Comparison of ENCODE assay signal across 10 cellular contexts in the genomic region with DNA sequence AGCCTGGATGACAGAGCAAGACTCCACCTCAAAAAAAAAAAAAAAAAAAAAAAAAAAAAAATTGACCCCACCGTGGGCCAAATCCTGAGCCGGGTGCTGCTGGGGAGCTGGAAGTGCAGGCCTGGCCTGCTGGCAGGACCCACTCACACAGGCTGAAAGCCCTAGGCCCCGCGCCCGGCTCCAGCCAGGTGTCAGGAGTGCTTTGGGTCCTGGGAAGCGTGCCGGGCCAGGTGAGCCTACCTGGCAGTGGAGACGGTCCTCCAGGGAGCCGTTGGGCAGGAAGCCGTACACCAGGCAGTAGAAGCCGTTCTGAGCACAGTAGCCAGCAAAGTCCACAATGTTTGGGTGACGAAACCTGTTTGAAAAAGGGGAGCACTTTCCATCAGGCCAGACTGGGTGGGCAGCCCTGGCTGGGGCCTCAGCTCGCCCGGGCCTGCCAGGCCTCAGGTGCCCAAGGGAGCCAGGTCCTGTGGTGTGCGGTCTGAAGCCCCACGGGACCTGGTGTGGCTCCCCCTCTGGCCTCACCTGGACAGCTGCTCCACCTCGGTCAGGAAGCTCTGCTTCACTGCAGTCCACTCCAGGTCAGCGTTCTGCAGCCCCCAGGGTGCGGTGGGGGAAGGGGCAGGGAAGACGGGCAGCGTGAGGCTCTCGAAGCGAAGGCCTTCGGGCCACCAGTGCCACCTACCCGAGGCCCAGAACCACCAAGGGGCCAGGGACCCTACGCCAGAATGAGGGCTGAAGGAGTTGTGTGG. TPM values are rescaled to one million over a fixed set of nuclear protein-coding genes. Genes with fewer than 3 reads are reported as not detected.
A peak's percentile ranks its signal among the peaks of the same experiment; 100 is the strongest.
DNase-seq lines count a peak whose midpoint lies in the region; ATAC-seq and TF ChIP-seq lines count a peak whose summit lies in the region.
"Had no signal": no experiment of that assay in that cellular context is flagged by ENCODE, and none has a peak within 500 bp of the region (broad histone marks: within the 10 kb centered on the region; RNA-seq: fewer than 3 reads in every experiment).

No MANE protein-coding gene starts in this region.

- H3K27me3 Mint-ChIP-seq in activated CD4-positive, alpha-beta T cell treated with anti-CD3 and anti-CD28 coated beads for 36 hours, result no peaks in the 10 kb centered on the region

- DNase-seq in activated CD4-positive, alpha-beta T cell treated with anti-CD3 and anti-CD28 coated beads for 36 hours, result no peak
- no peak for DNase-seq in activated CD4-positive, alpha-beta T cell treated with anti-CD3 and anti-CD28 coated beads for 1 hour
- DNase-seq in RWPE1 (ENCODE audit: low spot score) (no peak), esophagus muscularis mucosa (ENCODE audit: extremely low spot score) (no peak), vagina (ENCODE audit: extremely low spot score in 2 of 2) (no peak)
- no peak for DNase-seq in stimulated activated effector memory CD8-positive, alpha-beta T cell treated with anti-CD3 and anti-CD28 coated beads, Interleukin-12 subunit alpha, Interleukin-12 subunit beta, amount 100 ng/mL, for 72 hours (ENCODE audit: low spot score in 2 of 2)
- DNase-seq: AML-193 had no signal

- TF ChIP-seq CTCF in RWPE1 (conservative IDR thresholded peaks at IDR 0.05; ENCODE audit: low read depth) (no peak), esophagus muscularis mucosa (IDR thresholded peaks at IDR 0.05) (no peak), vagina (IDR thresholded peaks at IDR 0.05) (no peak)

- TF ChIP-seq EP300 in esophagus muscularis mucosa (IDR thresholded peaks at IDR 0.05), result no peak

- intact Hi-C loops in activated CD4-positive, alpha-beta T cell treated with anti-CD3 and anti-CD28 coated beads for 36 hours (cut with DNase I, micrococcal nuclease), result loop anchor here in 1 of 2 experiments (2.0 to 10.0 kb wide), 4 partner anchors 33 to 357 kb away; partner anchors contain the start of genes ARHGAP4, EMD, FLNA and MECP2
- intact Hi-C loops in esophagus muscularis mucosa (cut with DNase I) (loop anchor here (5.0 kb wide), 1 partner anchor 34 kb away; no protein-coding TSS in a partner anchor), vagina (cut with DNase I) (no loop called here)

- H3K4me3 Mint-ChIP-seq in activated CD4-positive, alpha-beta T cell treated with anti-CD3 and anti-CD28 coated beads for 36 hours, result peak overlapping the region; percentile 85
- H3K4me3 Mint-ChIP-seq in stimulated activated effector memory CD8-positive, alpha-beta T cell treated with anti-CD3 and anti-CD28 coated beads, Interleukin-12 subunit alpha, Interleukin-12 subunit beta, amount 100 ng/mL, for 72 hours, result peak overlapping the region; percentile 82

- ATAC-seq in activated CD4-positive, alpha-beta T cell treated with anti-CD3 and anti-CD28 coated beads for 36 hours, result no peak
- ATAC-seq in stimulated activated effector memory CD8-positive, alpha-beta T cell treated with anti-CD3 and anti-CD28 coated beads, Interleukin-12 subunit alpha, Interleukin-12 subunit beta, amount 100 ng/mL, for 72 hours, result no peak
- ATAC-seq in HG02852 (IDR thresholded peaks at IDR 0.05; ENCODE audit: unreplicated experiment) (no peak), GM21786 (IDR thresholded peaks at IDR 0.05; ENCODE audit: unreplicated experiment) (no peak)

- TF ChIP-seq POLR2A in esophagus muscularis mucosa (IDR thresholded peaks at IDR 0.05; ENCODE audit: low read depth) (no peak), vagina (IDR thresholded peaks at IDR 0.05) (no peak)

- peaks cover 9% of the 10 kb centered on the region for H3K36me3 Mint-ChIP-seq in activated CD4-positive, alpha-beta T cell treated with anti-CD3 and anti-CD28 coated beads for 36 hours (ENCODE audit: low read depth)
- peaks cover 71% of the 10 kb centered on the region for H3K36me3 Mint-ChIP-seq in stimulated activated effector memory CD8-positive, alpha-beta T cell treated with anti-CD3 and anti-CD28 coated beads, Interleukin-12 subunit alpha, Interleukin-12 subunit beta, amount 100 ng/mL, for 72 hours

- H3K27me3 ChIP-seq in esophagus muscularis mucosa (no peaks in the 10 kb centered on the region), vagina (no peaks in the 10 kb centered on the region)
- H3K27me3 ChIP-seq: upper lobe of left lung had no signal

- H3K27ac Mint-ChIP-seq in activated CD4-positive, alpha-beta T cell treated with anti-CD3 and anti-CD28 coated beads for 36 hours, result peak overlapping the region; percentile 87
- peak overlapping the region; percentile 95 for H3K27ac Mint-ChIP-seq in stimulated activated effector memory CD8-positive, alpha-beta T cell treated with anti-CD3 and anti-CD28 coated beads, Interleukin-12 subunit alpha, Interleukin-12 subunit beta, amount 100 ng/mL, for 72 hours

- WGBS in esophagus muscularis mucosa, result 83% methylated on average over 21 of the region's 26 CpGs

- H3K4me1 Mint-ChIP-seq in activated CD4-positive, alpha-beta T cell treated with anti-CD3 and anti-CD28 coated beads for 36 hours, result peaks cover 14% of the 10 kb centered on the region
- H3K4me1 Mint-ChIP-seq in stimulated activated effector memory CD8-positive, alpha-beta T cell treated with anti-CD3 and anti-CD28 coated beads, Interleukin-12 subunit alpha, Interleukin-12 subunit beta, amount 100 ng/mL, for 72 hours, result peaks cover 13% of the 10 kb centered on the region

- POLR2A ChIA-PET in activated CD4-positive, alpha-beta T cell treated with anti-CD3 and anti-CD28 coated beads for 36 hours (lab: Charles Lee), result interaction anchor here (0.6 kb wide), 1 partner anchor 51 kb away, joined by 3 read pairs; no protein-coding TSS in a partner anchor
- POLR2A ChIA-PET in RWPE1 (lab: Yijun Ruan, JAX; ENCODE audit: low non-redundant PET), result interaction anchor here (0.6 kb wide), 1 partner anchor 294 kb away, joined by 4 read pairs; the partner anchor contains the start of gene BCAP31

- H3K9me3 Mint-ChIP-seq in activated CD4-positive, alpha-beta T cell treated with anti-CD3 and anti-CD28 coated beads for 36 hours (ENCODE audit: low read depth), result no peaks in the 10 kb centered on the region
- H3K9me3 Mint-ChIP-seq in stimulated activated effector memory CD8-positive, alpha-beta T cell treated with anti-CD3 and anti-CD28 coated beads, Interleukin-12 subunit alpha, Interleukin-12 subunit beta, amount 100 ng/mL, for 72 hours, result no peaks in the 10 kb centered on the region

- H3K27ac ChIP-seq in RWPE1 (peak overlapping the region; percentile 89), esophagus muscularis mucosa (replicated peaks in 1 of 4) (peak overlapping the region in 3 of 4 donors; percentile 77 to 90 (median 83)), vagina (no peak overlapping the region)

- H3K36me3 ChIP-seq in esophagus muscularis mucosa, result peaks cover 0 to 33% (median 23%) of the 10 kb centered on the region in 4 donors
- H3K36me3 ChIP-seq in vagina, result peaks cover 0 to 15% of the 10 kb centered on the region in 2 donors

- CTCF ChIA-PET in activated CD4-positive, alpha-beta T cell treated with anti-CD3 and anti-CD28 coated beads for 36 hours (lab: Charles Lee), result interaction anchor here (0.7 to 0.8 kb wide), 2 partner anchors 36 to 49 kb away, joined by 3 to 5 read pairs; no protein-coding TSS in a partner anchor
- CTCF ChIA-PET in RWPE1 (lab: Yijun Ruan, JAX), result no interaction called here

- H3K9me3 ChIP-seq in esophagus muscularis mucosa, result no peaks in the 10 kb centered on the region
- H3K9me3 ChIP-seq in vagina, result no peaks in the 10 kb centered on the region
- H3K9me3 ChIP-seq: upper lobe of left lung had no signal

- H3K4me3 ChIP-seq in esophagus muscularis mucosa (peak overlapping the region in 1 of 4 donors; percentile 71), vagina (no peak overlapping the region)

- H3K4me1 ChIP-seq in esophagus muscularis mucosa, result peaks cover 6 to 50% (median 36%) of the 10 kb centered on the region in 4 donors
- peaks cover 36% of the 10 kb centered on the region for H3K4me1 ChIP-seq in vagina

RNA-seq across cellular contexts. Expression of gene IRAK1, which starts 1.8 kb away (rescaled TPM):
- 10 to 100 TPM; 84.3 to 93.6 TPM for total RNA-seq in activated CD4-positive, alpha-beta T cell treated with anti-CD3 and anti-CD28 coated beads for 36 hours
- total RNA-seq in esophagus muscularis mucosa (10 to 100 TPM; 50.5 to 74.9 (median 67.6) TPM), vagina (46.7 TPM)

RNA-seq across cellular contexts. Expression of gene TMEM187, which starts 45.4 kb away (rescaled TPM):
- 1 to 10 TPM; 4.4 to 5.4 TPM for total RNA-seq in activated CD4-positive, alpha-beta T cell treated with anti-CD3 and anti-CD28 coated beads for 36 hours
- 1 to 10 TPM; 3.6 to 6.9 (median 6.1) TPM for total RNA-seq in esophagus muscularis mucosa
- total RNA-seq in vagina, result 8.6 TPM

RNA-seq across cellular contexts. Expression of gene HCFC1, which starts 46.3 kb away (rescaled TPM):
- 100 to 1,000 TPM in 1 of 2 experiments, 10 to 100 TPM in 1; 99.5 to 147 TPM for total RNA-seq in activated CD4-positive, alpha-beta T cell treated with anti-CD3 and anti-CD28 coated beads for 36 hours
- 100 to 1,000 TPM in 1 of 4 donors, 10 to 100 TPM in 3; 50.7 to 102 (median 60.8) TPM for total RNA-seq in esophagus muscularis mucosa
- 38.8 TPM for total RNA-seq in vagina
